1 cellular context compared by ENCODE assay signal in the genomic region with DNA sequence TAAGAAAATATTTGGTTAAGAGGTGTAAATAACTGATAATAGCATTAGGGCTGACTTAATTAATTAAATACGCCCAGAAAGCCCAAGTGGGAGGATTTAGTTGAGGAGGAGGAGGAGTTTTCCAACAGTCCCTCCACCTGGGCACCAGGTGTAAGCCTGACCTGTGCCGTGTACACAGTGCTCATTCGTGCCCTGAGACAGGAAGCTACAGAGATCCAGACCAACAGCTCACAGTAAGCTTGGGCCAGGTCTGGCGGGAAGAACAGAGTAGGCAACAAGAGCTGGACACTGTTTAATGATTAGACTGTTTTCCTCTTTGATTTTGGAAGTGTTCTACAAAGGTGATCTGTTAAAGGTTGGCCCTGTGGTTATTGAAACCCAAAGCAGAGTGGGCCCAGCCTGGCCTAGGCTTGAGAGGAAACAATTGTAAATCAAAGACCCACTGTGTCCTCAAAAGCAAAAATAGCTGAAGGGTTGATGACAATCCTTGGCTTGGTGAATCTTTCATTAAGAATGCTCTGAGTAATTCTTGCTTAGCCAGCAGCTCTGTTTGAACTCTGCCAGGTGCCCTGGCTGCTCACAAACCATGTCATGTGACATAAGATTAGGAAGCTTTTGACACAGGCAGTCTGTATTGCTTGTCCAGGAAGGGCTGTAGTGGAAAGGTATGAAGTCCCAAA.
TF ChIP-seq lines count a peak whose summit lies in the region.

No MANE protein-coding gene starts in this region.

TF ChIP-seq in HepG2, 621 proteins besides CTCF, POLR2A, EP300 and RAD21 (continued from another document and continues in another):
- TF ChIP-seq SKI (IDR thresholded peaks at IDR 0.05; ENCODE audit: partially characterized antibody) (no peak), BCL6 (CRISPR knock-in tag; IDR thresholded peaks at IDR 0.05) (peak; percentile 34; the same call in 1 of the 2 replicates), ZNF260 (CRISPR knock-in tag; IDR thresholded peaks at IDR 0.05; ENCODE audit: borderline replicate concordance, low read depth) (no peak), CENPX (CRISPR knock-in tag; IDR thresholded peaks at IDR 0.05) (no peak), NRL (CRISPR knock-in tag; IDR thresholded peaks at IDR 0.05; ENCODE audit: borderline replicate concordance) (no peak), SUZ12 (IDR thresholded peaks at IDR 0.05; ENCODE audit: low read depth, low read length) (no peak), ZNF224 (CRISPR knock-in tag; IDR thresholded peaks at IDR 0.05) (no peak), ZNF12 (CRISPR knock-in tag; IDR thresholded peaks at IDR 0.05) (no peak), MEF2D (CRISPR knock-in tag; IDR thresholded peaks at IDR 0.05) (no peak), CREB1 (IDR thresholded peaks at IDR 0.05) (no peak), CREB1 (CRISPR knock-in tag; IDR thresholded peaks at IDR 0.05) (peak; percentile 33), SALL1 (CRISPR knock-in tag; IDR thresholded peaks at IDR 0.05) (0 out of 2 replicates have a peak, but pooled peaks have one; percentile 20), POLR2AphosphoS2 (IDR thresholded peaks at IDR 0.05; ENCODE audit: low read depth, low read length) (no peak), NFYB (CRISPR knock-in tag; IDR thresholded peaks at IDR 0.05) (no peak), ZNF382 (CRISPR knock-in tag; IDR thresholded peaks at IDR 0.05; ENCODE audit: borderline replicate concordance) (no peak), ZNF317 (CRISPR knock-in tag; IDR thresholded peaks at IDR 0.05) (no peak), SOX5 (CRISPR knock-in tag; IDR thresholded peaks at IDR 0.05; ENCODE audit: borderline replicate concordance) (peak; percentile 9; the same call in 1 of the 2 replicates), FOSL1 (CRISPR knock-in tag; IDR thresholded peaks at IDR 0.05; ENCODE audit: borderline replicate concordance) (no peak), KDM6A (CRISPR knock-in tag; IDR thresholded peaks at IDR 0.05; ENCODE audit: low read depth) (no peak), MAFF (IDR thresholded peaks at IDR 0.05; ENCODE audit: low read depth, low read length) (peak; percentile 56), PPARG (CRISPR knock-in tag; conservative IDR thresholded peaks at IDR 0.05) (no peak), ZNF616 (CRISPR knock-in tag; IDR thresholded peaks at IDR 0.05; ENCODE audit: low read depth) (no peak), ZNF703 (CRISPR knock-in tag; IDR thresholded peaks at IDR 0.05; ENCODE audit: borderline replicate concordance) (no peak), LCORL (IDR thresholded peaks at IDR 0.05) (no peak), LCORL (CRISPR knock-in tag; IDR thresholded peaks at IDR 0.05) (no peak), HNF1B (CRISPR knock-in tag; IDR thresholded peaks at IDR 0.05) (no peak), ZFP41 (CRISPR knock-in tag; IDR thresholded peaks at IDR 0.05; ENCODE audit: borderline replicate concordance) (no peak), NR2F1 (CRISPR knock-in tag; IDR thresholded peaks at IDR 0.05) (no peak), RCOR2 (CRISPR knock-in tag; IDR thresholded peaks at IDR 0.05) (no peak), ZNF709 (CRISPR knock-in tag; IDR thresholded peaks at IDR 0.05) (no peak), PLRG1 (conservative IDR thresholded peaks at IDR 0.05) (no peak), CBX2 (IDR thresholded peaks at IDR 0.05; ENCODE audit: low read depth, low read length) (no peak), CBX2 (CRISPR knock-in tag; IDR thresholded peaks at IDR 0.05; ENCODE audit: low read depth) (no peak), BORCS8-MEF2B (CRISPR knock-in tag; IDR thresholded peaks at IDR 0.05) (no peak), TBX3 (IDR thresholded peaks at IDR 0.05; ENCODE audit: borderline replicate concordance) (no peak), ZBTB20 (CRISPR knock-in tag; IDR thresholded peaks at IDR 0.05; ENCODE audit: borderline replicate concordance, low read depth) (no peak), ZNF891 (CRISPR knock-in tag; IDR thresholded peaks at IDR 0.05) (no peak), TGIF2 (CRISPR knock-in tag; IDR thresholded peaks at IDR 0.05) (0 out of 2 replicates have a peak, but pooled peaks have one; percentile 31), NFIC (IDR thresholded peaks at IDR 0.05; ENCODE audit: low read length) (no peak), KDM1A (CRISPR knock-in tag; IDR thresholded peaks at IDR 0.05) (no peak), ZNF652 (CRISPR knock-in tag; IDR thresholded peaks at IDR 0.05; ENCODE audit: borderline replicate concordance, low read depth) (no peak)
- TF ChIP-seq, protein P1, sequence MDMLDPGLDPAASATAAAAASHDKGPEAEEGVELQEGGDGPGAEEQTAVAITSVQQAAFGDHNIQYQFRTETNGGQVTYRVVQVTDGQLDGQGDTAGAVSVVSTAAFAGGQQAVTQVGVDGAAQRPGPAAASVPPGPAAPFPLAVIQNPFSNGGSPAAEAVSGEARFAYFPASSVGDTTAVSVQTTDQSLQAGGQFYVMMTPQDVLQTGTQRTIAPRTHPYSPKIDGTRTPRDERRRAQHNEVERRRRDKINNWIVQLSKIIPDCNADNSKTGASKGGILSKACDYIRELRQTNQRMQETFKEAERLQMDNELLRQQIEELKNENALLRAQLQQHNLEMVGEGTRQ (IDR thresholded peaks at IDR 0.05; ENCODE audit: low read depth, low read length) = 0 out of 2 replicates have a peak, but pooled peaks have one; percentile 7
- TF ChIP-seq, protein P1 (CRISPR knock-in tag; IDR thresholded peaks at IDR 0.05; ENCODE audit: borderline replicate concordance) = no peak; the same call in 1 of the 2 replicates
- TF ChIP-seq, protein P2, sequence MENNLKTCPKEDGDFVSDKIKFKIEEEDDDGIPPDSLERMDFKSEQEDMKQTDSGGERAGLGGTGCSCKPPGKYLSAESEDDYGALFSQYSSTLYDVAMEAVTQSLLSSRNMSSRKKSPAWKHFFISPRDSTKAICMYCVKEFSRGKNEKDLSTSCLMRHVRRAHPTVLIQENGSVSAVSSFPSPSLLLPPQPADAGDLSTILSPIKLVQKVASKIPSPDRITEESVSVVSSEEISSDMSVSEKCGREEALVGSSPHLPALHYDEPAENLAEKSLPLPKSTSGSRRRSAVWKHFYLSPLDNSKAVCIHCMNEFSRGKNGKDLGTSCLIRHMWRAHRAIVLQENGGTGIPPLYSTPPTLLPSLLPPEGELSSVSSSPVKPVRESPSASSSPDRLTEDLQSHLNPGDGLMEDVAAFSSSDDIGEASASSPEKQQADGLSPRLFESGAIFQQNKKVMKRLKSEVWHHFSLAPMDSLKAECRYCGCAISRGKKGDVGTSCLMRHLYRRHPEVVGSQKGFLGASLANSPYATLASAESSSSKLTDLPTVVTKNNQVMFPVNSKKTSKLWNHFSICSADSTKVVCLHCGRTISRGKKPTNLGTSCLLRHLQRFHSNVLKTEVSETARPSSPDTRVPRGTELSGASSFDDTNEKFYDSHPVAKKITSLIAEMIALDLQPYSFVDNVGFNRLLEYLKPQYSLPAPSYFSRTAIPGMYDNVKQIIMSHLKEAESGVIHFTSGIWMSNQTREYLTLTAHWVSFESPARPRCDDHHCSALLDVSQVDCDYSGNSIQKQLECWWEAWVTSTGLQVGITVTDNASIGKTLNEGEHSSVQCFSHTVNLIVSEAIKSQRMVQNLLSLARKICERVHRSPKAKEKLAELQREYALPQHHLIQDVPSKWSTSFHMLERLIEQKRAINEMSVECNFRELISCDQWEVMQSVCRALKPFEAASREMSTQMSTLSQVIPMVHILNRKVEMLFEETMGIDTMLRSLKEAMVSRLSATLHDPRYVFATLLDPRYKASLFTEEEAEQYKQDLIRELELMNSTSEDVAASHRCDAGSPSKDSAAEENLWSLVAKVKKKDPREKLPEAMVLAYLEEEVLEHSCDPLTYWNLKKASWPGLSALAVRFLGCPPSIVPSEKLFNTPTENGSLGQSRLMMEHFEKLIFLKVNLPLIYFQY (CRISPR knock-in tag; IDR thresholded peaks at IDR 0.05; ENCODE audit: borderline replicate concordance) = 0 out of 2 replicates have a peak, but pooled peaks have one; percentile 31
- TF ChIP-seq, protein P3, sequence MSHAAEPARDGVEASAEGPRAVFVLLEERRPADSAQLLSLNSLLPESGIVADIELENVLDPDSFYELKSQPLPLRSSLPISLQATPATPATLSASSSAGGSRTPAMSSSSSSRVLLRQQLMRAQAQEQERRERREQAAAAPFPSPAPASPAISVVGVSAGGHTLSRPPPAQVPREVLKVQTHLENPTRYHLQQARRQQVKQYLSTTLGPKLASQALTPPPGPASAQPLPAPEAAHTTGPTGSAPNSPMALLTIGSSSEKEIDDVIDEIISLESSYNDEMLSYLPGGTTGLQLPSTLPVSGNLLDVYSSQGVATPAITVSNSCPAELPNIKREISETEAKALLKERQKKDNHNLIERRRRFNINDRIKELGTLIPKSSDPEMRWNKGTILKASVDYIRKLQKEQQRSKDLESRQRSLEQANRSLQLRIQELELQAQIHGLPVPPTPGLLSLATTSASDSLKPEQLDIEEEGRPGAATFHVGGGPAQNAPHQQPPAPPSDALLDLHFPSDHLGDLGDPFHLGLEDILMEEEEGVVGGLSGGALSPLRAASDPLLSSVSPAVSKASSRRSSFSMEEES (CRISPR knock-in tag; IDR thresholded peaks at IDR 0.05) = peak; percentile 62; the same call in 1 of the 2 replicates
- TF ChIP-seq, protein P4, sequence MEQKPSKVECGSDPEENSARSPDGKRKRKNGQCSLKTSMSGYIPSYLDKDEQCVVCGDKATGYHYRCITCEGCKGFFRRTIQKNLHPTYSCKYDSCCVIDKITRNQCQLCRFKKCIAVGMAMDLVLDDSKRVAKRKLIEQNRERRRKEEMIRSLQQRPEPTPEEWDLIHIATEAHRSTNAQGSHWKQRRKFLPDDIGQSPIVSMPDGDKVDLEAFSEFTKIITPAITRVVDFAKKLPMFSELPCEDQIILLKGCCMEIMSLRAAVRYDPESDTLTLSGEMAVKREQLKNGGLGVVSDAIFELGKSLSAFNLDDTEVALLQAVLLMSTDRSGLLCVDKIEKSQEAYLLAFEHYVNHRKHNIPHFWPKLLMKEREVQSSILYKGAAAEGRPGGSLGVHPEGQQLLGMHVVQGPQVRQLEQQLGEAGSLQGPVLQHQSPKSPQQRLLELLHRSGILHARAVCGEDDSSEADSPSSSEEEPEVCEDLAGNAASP (CRISPR knock-in tag; IDR thresholded peaks at IDR 0.05; ENCODE audit: borderline replicate concordance) = no peak; the same call in 1 of the 2 replicates
- TF ChIP-seq, protein P5, sequence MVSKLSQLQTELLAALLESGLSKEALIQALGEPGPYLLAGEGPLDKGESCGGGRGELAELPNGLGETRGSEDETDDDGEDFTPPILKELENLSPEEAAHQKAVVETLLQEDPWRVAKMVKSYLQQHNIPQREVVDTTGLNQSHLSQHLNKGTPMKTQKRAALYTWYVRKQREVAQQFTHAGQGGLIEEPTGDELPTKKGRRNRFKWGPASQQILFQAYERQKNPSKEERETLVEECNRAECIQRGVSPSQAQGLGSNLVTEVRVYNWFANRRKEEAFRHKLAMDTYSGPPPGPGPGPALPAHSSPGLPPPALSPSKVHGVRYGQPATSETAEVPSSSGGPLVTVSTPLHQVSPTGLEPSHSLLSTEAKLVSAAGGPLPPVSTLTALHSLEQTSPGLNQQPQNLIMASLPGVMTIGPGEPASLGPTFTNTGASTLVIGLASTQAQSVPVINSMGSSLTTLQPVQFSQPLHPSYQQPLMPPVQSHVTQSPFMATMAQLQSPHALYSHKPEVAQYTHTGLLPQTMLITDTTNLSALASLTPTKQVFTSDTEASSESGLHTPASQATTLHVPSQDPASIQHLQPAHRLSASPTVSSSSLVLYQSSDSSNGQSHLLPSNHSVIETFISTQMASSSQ (IDR thresholded peaks at IDR 0.05; ENCODE audit: low read depth) = peak; percentile 37; the same call in 1 of the 2 replicates
- TF ChIP-seq, protein P5 (CRISPR knock-in tag; IDR thresholded peaks at IDR 0.05; ENCODE audit: borderline replicate concordance) = 0 out of 2 replicates have a peak, but pooled peaks have one; percentile 47
- TF ChIP-seq, protein P6, sequence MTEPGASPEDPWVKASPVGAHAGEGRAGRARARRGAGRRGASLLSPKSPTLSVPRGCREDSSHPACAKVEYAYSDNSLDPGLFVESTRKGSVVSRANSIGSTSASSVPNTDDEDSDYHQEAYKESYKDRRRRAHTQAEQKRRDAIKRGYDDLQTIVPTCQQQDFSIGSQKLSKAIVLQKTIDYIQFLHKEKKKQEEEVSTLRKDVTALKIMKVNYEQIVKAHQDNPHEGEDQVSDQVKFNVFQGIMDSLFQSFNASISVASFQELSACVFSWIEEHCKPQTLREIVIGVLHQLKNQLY (CRISPR knock-in tag; IDR thresholded peaks at IDR 0.05) = no peak
